Comparison of ENCODE assay signal across 9 cellular contexts in the genomic region with DNA sequence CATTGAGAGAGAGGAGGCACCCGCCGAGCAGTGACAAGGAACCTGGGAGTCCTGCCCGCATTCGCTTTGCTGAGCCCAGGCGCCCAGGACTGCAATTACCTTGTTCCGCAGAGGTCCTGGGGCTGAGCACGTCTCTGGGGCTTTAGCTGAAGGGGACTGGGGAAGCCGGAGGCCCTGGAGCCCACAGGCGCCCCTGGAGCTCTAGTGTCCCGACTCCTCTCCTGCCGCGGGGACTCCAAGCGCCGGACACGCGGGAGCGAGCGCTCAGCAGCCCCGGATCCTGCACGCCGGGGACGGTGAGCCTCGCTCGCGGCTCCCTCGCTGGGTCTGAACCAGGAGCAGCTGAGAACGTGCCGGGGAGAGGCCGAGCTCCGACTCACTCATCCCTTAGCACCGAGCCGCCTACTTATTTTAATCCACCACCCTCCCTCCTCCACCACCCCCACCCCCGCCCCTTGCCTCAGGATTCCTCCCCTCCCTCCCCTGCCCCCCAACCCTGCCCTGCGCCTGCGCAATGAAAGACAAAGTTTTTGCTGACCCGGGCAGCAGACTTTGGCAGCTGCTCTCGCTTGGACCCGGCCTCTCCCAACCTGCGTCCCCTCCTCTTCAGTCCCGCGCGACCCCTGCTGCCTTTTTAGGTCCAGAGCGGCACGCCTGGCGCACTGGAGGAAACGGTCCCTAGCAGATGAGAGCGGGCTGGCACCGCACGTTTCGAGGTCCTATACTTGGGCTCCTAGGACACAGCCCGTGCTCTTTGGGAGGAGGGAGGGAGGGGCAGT. TPM values are rescaled to one million over a fixed set of nuclear protein-coding genes. Genes with fewer than 3 reads are reported as not detected.
A peak's percentile ranks its signal among the peaks of the same experiment; 100 is the strongest.
DNase-seq lines count a peak whose midpoint lies in the region; ATAC-seq and TF ChIP-seq lines count a peak whose summit lies in the region.
"Had no signal": no experiment of that assay in that cellular context is flagged by ENCODE, and none has a peak within 500 bp of the region (broad histone marks: within the 10 kb centered on the region; RNA-seq: fewer than 3 reads in every experiment).

A gene (minus strand): TSS at position 382 of the 779 bp plus-strand sequence. CDS start 4,818 bp downstream, outside the sequence.

- TF ChIP-seq RAD21 in liver (IDR thresholded peaks at IDR 0.05): no peak

- WGBS in liver: 2% methylated on average over 51 of the region's 51 CpGs
- 2 to 4% methylated on average over 29 to 34 of the region's 51 CpGs for WGBS in thyroid gland, 2 donors

- H3K27me3 ChIP-seq in liver (ENCODE audit: control insufficient read depth in 4 of 4, insufficient read depth in 4 of 4, low read length in 3 of 4) (peaks cover 0 to 31% (median 14%) of the 10 kb centered on the region in 4 donors), thyroid gland (peaks cover 36% of the 10 kb centered on the region)

- H3K9ac ChIP-seq in liver (ENCODE audit: low read depth in 1 of 2, low read length in 2 of 2): no peak within 1 kb of the TSS

- ATAC-seq in GM21723 (IDR thresholded peaks at IDR 0.05; ENCODE audit: unreplicated experiment): no peak

- H3K4me3 ChIP-seq in choroid plexus epithelial cell (ENCODE audit: low read depth, low read length) (peak within 1 kb of the TSS; percentile 76), liver (ENCODE audit: low read depth in 1 of 3, low read length in 3 of 3) (peak within 1 kb of the TSS in 2 of 3 donors; percentile 29 to 50), thyroid gland (replicated peaks in 1 of 3) (peak within 1 kb of the TSS in 2 of 3 donors; percentile 25 to 54)

- TF ChIP-seq CTCF in choroid plexus epithelial cell (conservative IDR thresholded peaks at IDR 0.05; ENCODE audit: low read depth, low read length) (no peak), liver (IDR thresholded peaks at IDR 0.05; ENCODE audit: low read depth, low read length, missing input control) (no peak), thyroid gland (IDR thresholded peaks at IDR 0.05) (no peak)

- H3K9me3 ChIP-seq in liver (ENCODE audit: control insufficient read depth in 4 of 4, low read length in 3 of 4) (no peaks in the 10 kb centered on the region), thyroid gland (no peaks in the 10 kb centered on the region)

- intact Hi-C loops in thyroid gland (cut with DNase I): loop anchor here (10.0 kb wide), 1 partner anchor 374 kb away; no protein-coding TSS in a partner anchor

- H3K36me3 ChIP-seq in liver (ENCODE audit: control insufficient read depth in 4 of 4, insufficient read depth in 3 of 4, low read depth in 1 of 4, low read length in 3 of 4) (no peaks in the 10 kb centered on the region), thyroid gland (no peaks in the 10 kb centered on the region)

- no peak for TF ChIP-seq POLR2A in thyroid gland (IDR thresholded peaks at IDR 0.05)

- DNase-seq in DMS 273 (lab: John Stamatoyannopoulos, UW; ENCODE audit: unreplicated experiment): peak; percentile 84
- DNase-seq in DMS 273 treated with DMSO at 0.1 percent for 48 hours (lab: John Stamatoyannopoulos, UW): no peak
- DNase-seq in NCI-H69 (lab: John Stamatoyannopoulos, UW): peak; percentile 10
- peak; percentile 86 for DNase-seq in choroid plexus epithelial cell (ENCODE audit: low read depth)
- DNase-seq in thyroid gland: peak; percentile 52 to 53
- DNase-seq in RPMI8226: no peak

- no peak within 1 kb of the TSS for H3K27ac ChIP-seq in liver (ENCODE audit: low read depth in 1 of 2, low read length in 2 of 2)
- peak within 1 kb of the TSS; percentile 24 to 77 (median 39) for H3K27ac ChIP-seq in thyroid gland
- H3K27ac ChIP-seq: 22Rv1 had no signal

- H3K4me1 ChIP-seq in liver (ENCODE audit: control insufficient read depth in 4 of 4, insufficient read depth in 4 of 4, low read length in 3 of 4): peaks cover 6 to 46% (median 31%) of the 10 kb centered on the region in 4 donors
- H3K4me1 ChIP-seq in thyroid gland: peaks cover 29 to 34% of the 10 kb centered on the region in 2 donors

TF ChIP-seq in liver, 16 proteins besides CTCF, POLR2A, EP300 and RAD21:
- TF ChIP-seq RXRA (IDR thresholded peaks at IDR 0.05): no peak
- TF ChIP-seq, protein P1, sequence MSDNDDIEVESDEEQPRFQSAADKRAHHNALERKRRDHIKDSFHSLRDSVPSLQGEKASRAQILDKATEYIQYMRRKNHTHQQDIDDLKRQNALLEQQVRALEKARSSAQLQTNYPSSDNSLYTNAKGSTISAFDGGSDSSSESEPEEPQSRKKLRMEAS (IDR thresholded peaks at IDR 0.05): no peak
- TF ChIP-seq, protein P2, sequence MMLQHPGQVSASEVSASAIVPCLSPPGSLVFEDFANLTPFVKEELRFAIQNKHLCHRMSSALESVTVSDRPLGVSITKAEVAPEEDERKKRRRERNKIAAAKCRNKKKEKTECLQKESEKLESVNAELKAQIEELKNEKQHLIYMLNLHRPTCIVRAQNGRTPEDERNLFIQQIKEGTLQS (IDR thresholded peaks at IDR 0.05): no peak
- TF ChIP-seq SP1 (IDR thresholded peaks at IDR 0.05): no peak
- no peak for TF ChIP-seq TAF1 (conservative IDR thresholded peaks at IDR 0.05)
- no peak for TF ChIP-seq FOXA1 (IDR thresholded peaks at IDR 0.05)
- no peak for TF ChIP-seq HNF4A (conservative IDR thresholded peaks at IDR 0.05)

RNA-seq across cellular contexts. Expression of the gene that starts here (rescaled TPM):
- total RNA-seq in liver (under 1 TPM; 0.17 to 0.70 TPM), thyroid gland (10 to 100 TPM in 2 of 4 donors, 1 to 10 TPM in 2; 4.9 to 15.2 (median 10.8) TPM)
- polyA plus RNA-seq in liver: under 1 TPM in 1 of 2 donors, not detected in 1; 0.14 TPM

Comparison
In these comparisons a context has a peak if more than half of its experiments do, and no peak if none do; other contexts are left out.
1. DNase-seq: peak in DMS 273 (single experiment), NCI-H69 (single experiment), choroid plexus epithelial cell (single experiment) and thyroid gland (2 of 2); none in DMS 273 treated with DMSO at 0.1 percent for 48 hours (single experiment) and RPMI8226 (single experiment).
2. H3K27ac ChIP-seq: peak in thyroid gland (3 of 3); none in liver (0 of 2).
3. Peak in every context shown above with its lines, with median percentiles within 50 percentile points of each other: H3K4me3 ChIP-seq.